ENCODE assay signal across 14 cellular contexts in the genomic region with DNA sequence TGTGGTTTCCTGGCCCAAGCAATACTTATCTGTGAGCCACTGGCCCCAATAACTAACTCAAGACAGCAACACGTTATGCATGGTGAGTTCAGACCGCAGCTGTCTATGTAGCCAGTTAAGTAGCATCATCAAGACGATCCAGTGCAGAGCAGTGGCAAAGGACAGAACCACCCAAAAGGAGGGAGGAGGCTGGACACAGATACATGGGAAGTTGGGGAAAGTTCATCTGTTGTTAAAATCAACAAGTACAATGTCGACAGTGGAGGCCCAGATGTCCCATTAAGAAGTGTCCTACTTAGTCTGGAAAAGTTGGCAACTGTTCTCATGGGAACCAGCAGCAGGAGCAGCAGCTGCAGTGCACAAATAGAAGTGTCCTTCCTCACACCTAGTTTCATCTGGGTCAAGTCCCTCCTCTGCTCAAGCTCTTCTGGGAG.
DNase-seq lines count a peak whose midpoint lies in the region; ATAC-seq and TF ChIP-seq lines count a peak whose summit lies in the region.
"Had no signal": no experiment of that assay in that cellular context is flagged by ENCODE, and none has a peak within 500 bp of the region (broad histone marks: within the 10 kb centered on the region; RNA-seq: fewer than 3 reads in every experiment).

No MANE protein-coding gene starts in this region.

- H3K4me3 ChIP-seq in left ventricle myocardium inferior, result no peak overlapping the region

- TF ChIP-seq CTCF in left ventricle myocardium inferior (IDR thresholded peaks at IDR 0.05; ENCODE audit: borderline replicate concordance), result no peak

- no peak overlapping the region for H3K4me3 Mint-ChIP-seq in T-helper 17 cell

- H3K4me1 Mint-ChIP-seq in T-helper 17 cell, result no peaks in the 10 kb centered on the region

- H3K36me3 ChIP-seq in left ventricle myocardium inferior, result no peaks in the 10 kb centered on the region
- H3K36me3 ChIP-seq: WERI-Rb-1 had no signal

- peak; percentile 78 for ATAC-seq in GM18498 (IDR thresholded peaks at IDR 0.05; ENCODE audit: unreplicated experiment)
- ATAC-seq in GM21390 (IDR thresholded peaks at IDR 0.05; ENCODE audit: unreplicated experiment), result peak; percentile 62
- ATAC-seq in HG03342 (IDR thresholded peaks at IDR 0.05; ENCODE audit: unreplicated experiment), result peak; percentile 83
- no peak for ATAC-seq in T-helper 17 cell
- ATAC-seq: left colon had no signal

- no peaks in the 10 kb centered on the region for H3K9me3 ChIP-seq in left ventricle myocardium inferior (replicated peaks)
- H3K9me3 ChIP-seq in T-helper 17 cell (ENCODE audit: control insufficient read depth, low read length, poor library complexity, severe bottlenecking), result no peaks in the 10 kb centered on the region

- H3K27me3 Mint-ChIP-seq in T-helper 17 cell, result peaks cover 41% of the 10 kb centered on the region

- no peak overlapping the region for H3K27ac Mint-ChIP-seq in T-helper 17 cell

- H3K27ac ChIP-seq in left ventricle myocardium inferior (replicated peaks), result peak overlapping the region; percentile 45
- H3K27ac ChIP-seq: WERI-Rb-1 had no signal

- DNase-seq in left ventricle myocardium inferior (no peak), T-helper 17 cell (no peak), NCI-H2081 (lab: John Stamatoyannopoulos, UW) (no peak), DMS53 (lab: John Stamatoyannopoulos, UW) (no peak)
- no peak for DNase-seq in stimulated activated CD4-positive, alpha-beta T cell treated with anti-CD3 and anti-CD28 coated beads, Interleukin-4, amount 100 ng/mL, for 24 hours
- DNase-seq: activated naive CD4-positive, alpha-beta T cell treated with anti-CD3 and anti-CD28 coated beads, Interleukin-2, amount 50 U/mL, for 16 hours; C1 segment of cervical spinal cord; left colon; NCI-H774; stimulated activated naive CD4-positive, alpha-beta T cell; WERI-Rb-1 had no signal

- no peaks in the 10 kb centered on the region for H3K27me3 ChIP-seq in left ventricle myocardium inferior (ENCODE audit: low read depth)

- H3K4me1 ChIP-seq in left ventricle myocardium inferior, result peaks cover 54% of the 10 kb centered on the region

- intact Hi-C loops in left ventricle myocardium inferior (cut with micrococcal nuclease), result no loop called here

- H3K36me3 Mint-ChIP-seq in T-helper 17 cell (ENCODE audit: low read depth), result no peaks in the 10 kb centered on the region
